Comparison of ENCODE assay signal across 15 cellular contexts in the genomic region with DNA sequence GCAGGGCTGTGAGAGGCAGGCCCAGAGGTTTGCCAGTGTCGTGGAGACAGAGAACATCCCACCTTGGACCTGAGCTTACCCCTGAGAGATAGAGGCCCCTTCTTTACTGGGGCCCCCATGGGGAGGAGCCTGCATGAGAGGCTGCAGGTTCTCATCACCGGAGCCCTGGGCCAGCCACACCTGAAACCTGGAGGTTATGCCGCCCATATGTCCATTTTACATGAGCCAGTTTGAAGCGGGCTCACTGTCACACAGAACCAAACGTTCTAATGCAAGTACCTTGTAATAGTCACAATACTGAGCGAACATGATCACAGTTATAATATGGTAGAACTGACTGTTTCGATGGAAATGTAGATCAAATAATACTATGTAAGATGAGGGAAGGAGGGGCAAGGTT.
"Had no signal": no experiment of that assay in that cellular context is flagged by ENCODE, and none has a peak within 500 bp of the region (broad histone marks: within the 10 kb centered on the region; RNA-seq: fewer than 3 reads in every experiment).

No MANE protein-coding gene starts in this region.

- ATAC-seq: natural killer cell treated with Interleukin-12 subunit alpha and Interleukin-12 subunit beta and Interleukin-15 and Interleukin-18, amount 100 ng/mL, for 72 hours; WTC11 had no signal

- H3K27ac ChIP-seq: epithelial cell of prostate, lower lobe of right lung, parathyroid adenoma had no signal

- DNase-seq: activated CD4-positive, alpha-beta T cell treated with anti-CD3 and anti-CD28 coated beads for 36 hours; activated CD4-positive, alpha-beta T cell treated with anti-CD3 and anti-CD28 coated beads, Interleukin-2, amount 50 U/mL, for 48 hours; activated naive CD4-positive, alpha-beta T cell treated with anti-CD3 and anti-CD28 coated beads, Interleukin-2, amount 10 ng/mL, durations not matched to agents 7 days and 5 days; activated T-cell treated with anti-CD3 and anti-CD28 coated beads, Interleukin-2, amount 50 U/mL, for 24 hours; endodermal cell; foreskin fibroblast; hippocampal formation; lower lobe of right lung; stimulated activated CD4-positive, alpha-beta T cell treated with anti-CD3 and anti-CD28 coated beads, Interleukin-4, amount 100 ng/mL, for 1 hour; stimulated activated naive CD4-positive, alpha-beta T cell; trophoblast cell had no signal
